Comparison of ENCODE assay signal across 11 cellular contexts in the genomic region with DNA sequence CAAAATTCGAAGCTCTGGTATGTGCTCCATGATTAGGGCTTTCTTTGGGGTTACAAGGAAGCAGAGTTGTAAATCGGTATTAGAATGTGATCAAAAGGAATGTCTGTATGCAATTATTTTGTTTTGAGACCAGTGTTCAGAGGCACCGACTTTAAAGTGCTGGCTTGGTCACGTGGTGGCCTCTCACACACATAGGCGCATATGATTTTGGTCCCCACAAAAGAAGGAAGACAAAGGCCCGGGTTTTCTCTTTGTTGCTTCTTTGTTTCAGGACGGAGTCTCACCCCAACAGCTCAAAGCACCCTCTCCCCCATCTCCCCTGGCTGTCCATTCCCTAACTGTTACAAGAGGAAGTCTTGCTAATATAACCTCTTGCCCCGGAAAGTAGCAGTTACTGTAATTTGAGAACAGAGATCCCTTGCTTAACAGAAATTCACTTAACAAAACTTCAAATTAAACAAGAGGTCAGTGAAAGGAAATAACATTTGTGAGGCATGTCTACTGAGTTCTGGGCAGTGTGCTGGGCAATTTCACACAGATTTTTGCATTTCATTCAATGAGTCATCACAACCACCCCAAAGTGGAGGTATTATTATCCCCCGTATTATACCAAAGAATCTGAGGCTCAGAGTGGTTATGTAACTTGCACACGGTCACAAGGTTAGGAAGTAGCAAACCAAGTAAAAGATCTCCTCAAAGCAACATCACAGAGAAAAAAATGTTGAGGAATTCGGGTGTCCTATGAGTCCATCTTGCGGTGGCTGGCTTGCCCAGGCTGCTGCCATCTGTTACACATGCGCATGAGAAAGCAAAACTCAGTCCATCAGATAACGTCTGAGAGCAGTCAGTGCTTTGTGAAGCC.
DNase-seq lines count a peak whose midpoint lies in the region; ATAC-seq and TF ChIP-seq lines count a peak whose summit lies in the region.
"Had no signal": no experiment of that assay in that cellular context is flagged by ENCODE, and none has a peak within 500 bp of the region (broad histone marks: within the 10 kb centered on the region; RNA-seq: fewer than 3 reads in every experiment).

No MANE protein-coding gene starts in this region.

- no peak for TF ChIP-seq CTCF in cardiac fibroblast (IDR thresholded peaks at IDR 0.05; ENCODE audit: low read depth, low read length)

- DNase-seq in AG08396 (ENCODE audit: low spot score) (peak; percentile 46), Karpas-422 (peak; percentile 78), cardiac fibroblast (ENCODE audit: low read depth in 2 of 2) (peak; percentile 69 to 75)
- no peak for DNase-seq in activated CD4-positive, CD25-positive, alpha-beta regulatory T cell (lab: John Stamatoyannopoulos, UW)
- DNase-seq: CD4-positive, alpha-beta T cell; nucleus accumbens; stimulated activated naive B cell treated with anti-CD40 and anti-IgM and Interleukin-4, amounts not matched to agents 10 μg/mL and 1 μg/mL and 100 μg/mL, for 72 hours had no signal

- H3K4me1 ChIP-seq in Karpas-422 (ENCODE audit: low read length) (peaks cover 89% of the 10 kb centered on the region), mucosa of stomach (ENCODE audit: control insufficient read depth, insufficient read depth, low read length) (peaks cover 61% of the 10 kb centered on the region)

- no peaks in the 10 kb centered on the region for H4K20me1 ChIP-seq in Karpas-422 (ENCODE audit: insufficient read depth, low read depth, low read length)

- H3K9ac ChIP-seq in Karpas-422 (ENCODE audit: low read length): peak overlapping the region; percentile 25
- peak overlapping the region; percentile 13 for H3K9ac ChIP-seq in mucosa of stomach (ENCODE audit: low read length)

- H3K27ac ChIP-seq in Karpas-422 (ENCODE audit: low read length): peak overlapping the region; percentile 100

- H3K4me3 ChIP-seq in Karpas-422 (ENCODE audit: low read length): peak overlapping the region; percentile 22
- H3K4me3 ChIP-seq in cardiac fibroblast (replicated peaks in 1 of 2; ENCODE audit: low read depth in 2 of 2, low read length in 2 of 2): no peak overlapping the region
- H3K4me3 ChIP-seq in mucosa of stomach (ENCODE audit: low read length): peak overlapping the region; percentile 28

- ATAC-seq in HG02852 (IDR thresholded peaks at IDR 0.05; ENCODE audit: unreplicated experiment) (no peak), GM18517 (IDR thresholded peaks at IDR 0.05; ENCODE audit: unreplicated experiment) (no peak), GM21367 (IDR thresholded peaks at IDR 0.05; ENCODE audit: unreplicated experiment) (no peak)
- ATAC-seq: stimulated activated naive B cell treated with anti-CD40 and anti-IgM and Interleukin-4, amounts not matched to agents 10 μg/mL and 1 μg/mL and 100 μg/mL, for 72 hours had no signal

- H3K9me3 ChIP-seq in Karpas-422 (ENCODE audit: low read length) (no peaks in the 10 kb centered on the region), mucosa of stomach (ENCODE audit: control insufficient read depth, low read length) (no peaks in the 10 kb centered on the region)

- H2AFZ ChIP-seq in Karpas-422 (ENCODE audit: low read length): peak overlapping the region; percentile 55

- H3K36me3 ChIP-seq in Karpas-422 (ENCODE audit: insufficient read depth, low read length): no peaks in the 10 kb centered on the region
- no peaks in the 10 kb centered on the region for H3K36me3 ChIP-seq in mucosa of stomach (ENCODE audit: control insufficient read depth, insufficient read depth, low read length)

- no peaks in the 10 kb centered on the region for H3K9me2 ChIP-seq in Karpas-422 (replicated peaks; ENCODE audit: insufficient read depth, low read length)

- no peaks in the 10 kb centered on the region for H3K27me3 ChIP-seq in Karpas-422 (ENCODE audit: low read length)
- no peaks in the 10 kb centered on the region for H3K27me3 ChIP-seq in mucosa of stomach (ENCODE audit: control insufficient read depth, insufficient read depth, low read length)

- H3K4me2 ChIP-seq in Karpas-422 (ENCODE audit: low read depth, low read length, poor library complexity, severe bottlenecking): peak overlapping the region; percentile 48

- no peaks in the 10 kb centered on the region for H3K79me2 ChIP-seq in Karpas-422 (ENCODE audit: low read length)

Comparison
In these comparisons a context has a peak if more than half of its experiments do, and no peak if none do; other contexts are left out.
1. DNase-seq: peak in AG08396 (single experiment), Karpas-422 (single experiment) and cardiac fibroblast (2 of 2); none in activated CD4-positive, CD25-positive, alpha-beta regulatory T cell (0 of 4).
2. H3K4me3 ChIP-seq: peak in Karpas-422 (single experiment) and mucosa of stomach (single experiment); none in cardiac fibroblast (0 of 2).